32 cellular contexts compared by ENCODE assay signal in the genomic region with DNA sequence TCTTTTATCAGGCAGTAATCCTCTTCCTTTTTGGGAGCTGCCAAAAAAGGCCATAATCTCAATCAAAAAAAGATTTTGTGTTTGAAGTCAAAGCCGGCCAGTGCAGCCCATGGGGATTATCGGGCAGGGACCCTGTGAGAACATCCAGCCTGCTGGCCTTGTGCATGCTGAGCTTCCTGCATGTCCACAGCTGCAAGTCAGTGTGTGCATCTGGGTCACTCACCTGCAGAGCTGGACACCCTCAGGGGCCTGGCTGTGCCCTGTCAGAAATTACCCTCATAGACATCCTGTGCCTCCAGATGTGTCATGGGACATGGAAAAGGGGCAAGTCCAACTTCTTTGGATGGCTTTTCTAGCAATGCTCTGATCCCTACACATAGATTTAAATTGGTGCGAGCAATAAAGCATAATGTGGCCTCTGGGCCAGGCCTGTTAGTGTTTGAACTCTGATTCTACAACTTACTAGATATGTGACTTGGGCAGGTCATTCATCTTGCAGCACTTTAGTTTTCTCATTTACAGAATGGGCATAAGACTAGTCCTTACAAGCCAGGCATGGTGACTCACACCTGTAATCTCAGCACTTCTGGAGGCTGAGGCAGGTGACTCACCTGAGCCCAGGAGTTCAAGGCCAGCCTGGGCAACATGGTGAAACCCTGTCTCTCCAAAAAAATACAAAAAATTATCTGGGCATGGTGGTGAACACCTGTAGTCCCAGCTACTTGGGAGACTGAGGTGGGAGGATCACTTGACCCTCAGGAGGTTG.
"Had no signal": no experiment of that assay in that cellular context is flagged by ENCODE, and none has a peak within 500 bp of the region (broad histone marks: within the 10 kb centered on the region; RNA-seq: fewer than 3 reads in every experiment).

No MANE protein-coding gene starts in this region.

- FAIRE-seq: TTC549 had no signal

- H3K4me1 ChIP-seq: Peyer's patch, SJSA1 had no signal

- H3K36me3 ChIP-seq: MG63, Peyer's patch, SJSA1 had no signal

- ATAC-seq: activated CD4-positive, alpha-beta T cell treated with anti-CD3 and anti-CD28 coated beads for 36 hours; activated CD4-positive, CD25-positive, alpha-beta regulatory T cell treated with anti-CD3 and anti-CD28 coated beads, Interleukin-2, amount 50 U/mL, for 24 hours; activated CD8-positive, alpha-beta T cell treated with anti-CD3 and anti-CD28 coated beads, Interleukin-2, amount 10 ng/mL, durations not matched to agents 7 days and 5 days; activated naive CD8-positive, alpha-beta T cell treated with anti-CD3 and anti-CD28 coated beads, Interleukin-2, amount 50 U/mL, for 24 hours had no signal

- H3K4me2 ChIP-seq: SK-N-SH had no signal

- H3K27ac Mint-ChIP-seq: activated CD4-positive, alpha-beta T cell treated with anti-CD3 and anti-CD28 coated beads for 36 hours; activated CD4-positive, alpha-beta T cell treated with anti-CD3 and anti-CD28 coated beads, Interleukin-2, amount 10 ng/mL, durations not matched to agents 7 days and 5 days; activated CD8-positive, alpha-beta T cell treated with anti-CD3 and anti-CD28 coated beads, Interleukin-2, amount 10 ng/mL, durations not matched to agents 7 days and 5 days; activated naive CD4-positive, alpha-beta T cell treated with anti-CD3 and anti-CD28 coated beads, Interleukin-2, amount 10 ng/mL, durations not matched to agents 7 days and 5 days; activated naive CD8-positive, alpha-beta T cell; activated naive CD8-positive, alpha-beta T cell treated with anti-CD3 and anti-CD28 coated beads, Interleukin-2, amount 50 U/mL, for 24 hours; brain; T-helper 1 cell treated with Interleukin-12 subunit alpha and Interleukin-12 subunit beta and Interleukin-4 antibody, amounts not matched to agents 30 μg/mL and 1 μg/mL, for 36 hours; T-helper 2 cell treated with Interferon-gamma antibody and Interleukin-4, amounts not matched to agents 5 μg/mL and 100 μg/mL, for 36 hours had no signal

- H3K4me3 ChIP-seq: MG63, Peyer's patch, SJSA1 had no signal

- H3K27ac ChIP-seq: Peyer's patch, SJSA1 had no signal

- H3K36me3 Mint-ChIP-seq: activated naive CD4-positive, alpha-beta T cell treated with anti-CD3 and anti-CD28 coated beads, Interleukin-2, amount 10 ng/mL, durations not matched to agents 7 days and 5 days; brain had no signal

- H3K27me3 Mint-ChIP-seq: activated CD4-positive, alpha-beta T cell treated with anti-CD3 and anti-CD28 coated beads for 36 hours; activated CD4-positive, alpha-beta T cell treated with anti-CD3 and anti-CD28 coated beads, Interleukin-2, amount 10 ng/mL, durations not matched to agents 7 days and 5 days; activated naive CD4-positive, alpha-beta T cell treated with anti-CD3 and anti-CD28 coated beads, Interleukin-2, amount 10 ng/mL, durations not matched to agents 7 days and 5 days; activated naive CD8-positive, alpha-beta T cell treated with anti-CD3 and anti-CD28 coated beads, Interleukin-2, amount 50 U/mL, for 24 hours had no signal

- H3K9ac ChIP-seq: SK-N-SH had no signal

- H3K4me3 Mint-ChIP-seq: activated CD4-positive, alpha-beta T cell treated with anti-CD3 and anti-CD28 coated beads for 36 hours; activated CD4-positive, alpha-beta T cell treated with anti-CD3 and anti-CD28 coated beads, Interleukin-2, amount 10 ng/mL, durations not matched to agents 7 days and 5 days; activated CD8-positive, alpha-beta T cell treated with anti-CD3 and anti-CD28 coated beads, Interleukin-2, amount 10 ng/mL, durations not matched to agents 7 days and 5 days; activated naive CD4-positive, alpha-beta T cell treated with anti-CD3 and anti-CD28 coated beads, Interleukin-2, amount 10 ng/mL, durations not matched to agents 7 days and 5 days; activated naive CD8-positive, alpha-beta T cell; activated naive CD8-positive, alpha-beta T cell treated with anti-CD3 and anti-CD28 coated beads, Interleukin-2, amount 50 U/mL, for 24 hours; brain; T-helper 1 cell treated with Interleukin-12 subunit alpha and Interleukin-12 subunit beta and Interleukin-4 antibody, amounts not matched to agents 30 μg/mL and 1 μg/mL, for 36 hours; T-helper 2 cell treated with Interferon-gamma antibody and Interleukin-4, amounts not matched to agents 5 μg/mL and 100 μg/mL, for 36 hours had no signal

- H3K27me3 ChIP-seq: MG63, Peyer's patch, SJSA1 had no signal

- H3K9me3 ChIP-seq: MG63, SJSA1 had no signal

- DNase-seq: activated CD4-positive, alpha-beta T cell treated with anti-CD3 and anti-CD28 coated beads for 36 hours; activated CD4-positive, alpha-beta T cell treated with anti-CD3 and anti-CD28 coated beads, Interleukin-2, amount 10 ng/mL, durations not matched to agents 7 days and 5 days; activated CD4-positive, alpha-beta T cell treated with anti-CD3 and anti-CD28 coated beads, Interleukin-2, amount 50 U/mL, for 48 hours; activated CD8-positive, alpha-beta T cell treated with anti-CD3 and anti-CD28 coated beads, Interleukin-2, amount 10 ng/mL, durations not matched to agents 7 days and 5 days; activated effector memory CD4-positive, alpha-beta T cell treated with Interleukin-2 at 50 U/mL for 16 hours; activated naive CD4-positive, alpha-beta T cell treated with anti-CD3 and anti-CD28 coated beads, Interleukin-2, amount 10 ng/mL, durations not matched to agents 7 days and 5 days; activated naive CD8-positive, alpha-beta T cell treated with anti-CD3 and anti-CD28 coated beads, Interleukin-2, amount 50 U/mL, for 24 hours; activated T-cell treated with anti-CD3 and anti-CD28 coated beads for 4 hours; activated T-cell treated with anti-CD3 and anti-CD28 coated beads, Interleukin-2, amount 50 U/mL, for 48 hours; anterior cingulate cortex; Karpas-422; KBM-7; MG63; NCI-H1048; NCI-H1105 treated with DMSO at 0.1 percent for 48 hours; NCI-H1436; NCI-H1694; NCI-H1930; NCI-H2081 treated with DMSO at 0.1 percent for 48 hours; NCI-H226; NCI-H524 treated with DMSO at 0.1 percent for 48 hours; RPMI8226; SHP77 treated with DMSO at 0.1 percent for 48 hours; SK-N-SH had no signal

- H3K4me1 Mint-ChIP-seq: activated CD4-positive, alpha-beta T cell treated with anti-CD3 and anti-CD28 coated beads for 36 hours; activated CD4-positive, alpha-beta T cell treated with anti-CD3 and anti-CD28 coated beads, Interleukin-2, amount 10 ng/mL, durations not matched to agents 7 days and 5 days; activated naive CD4-positive, alpha-beta T cell treated with anti-CD3 and anti-CD28 coated beads, Interleukin-2, amount 10 ng/mL, durations not matched to agents 7 days and 5 days; activated naive CD8-positive, alpha-beta T cell treated with anti-CD3 and anti-CD28 coated beads, Interleukin-2, amount 50 U/mL, for 24 hours; brain had no signal
